In genomic region chr16:15886078-15886477, GRCh38 we compare ENCODE assay signal across 12 cellular contexts. TPM values are rescaled to one million over a fixed set of nuclear protein-coding genes. Genes with fewer than 3 reads are reported as not detected.
DNase-seq lines count a peak whose midpoint lies in the region; ATAC-seq and TF ChIP-seq lines count a peak whose summit lies in the region.
"Had no signal": no experiment of that assay in that cellular context is flagged by ENCODE, and none has a peak within 500 bp of the region (broad histone marks: within the 10 kb centered on the region; RNA-seq: fewer than 3 reads in every experiment).

No MANE protein-coding gene starts in this region.

- H3K4me1 ChIP-seq in BLaER1 (peaks cover 34% of the 10 kb centered on the region), DND-41 (ENCODE audit: insufficient read depth, low read length) (peaks cover 29% of the 10 kb centered on the region), BE2C (peaks cover 8% of the 10 kb centered on the region)

- H4K20me1 ChIP-seq in BLaER1: peaks cover 31% of the 10 kb centered on the region
- peaks cover 10% of the 10 kb centered on the region; the same call in 1 of the 2 replicates for H4K20me1 ChIP-seq in DND-41 (ENCODE audit: insufficient read depth, low read length)

- H3K4me3 Mint-ChIP-seq in activated T-helper 1 cell treated with anti-CD3 and anti-CD28 coated beads, Interleukin-12 subunit alpha, Interleukin-12 subunit beta, Interleukin-2, Interleukin-4 antibody, amounts not matched to agents 30 ng/mL and 10 ng/mL and 1 ng/mL, durations not matched to agents 14 hours and 24 hours and 36 hours: peak overlapping the region; percentile 63
- peak overlapping the region in 7 of 8 donors; percentile 2 to 98 (median 32) for H3K4me3 Mint-ChIP-seq in naive B cell

- no peak overlapping the region for H3K27ac Mint-ChIP-seq in activated T-helper 1 cell treated with anti-CD3 and anti-CD28 coated beads, Interleukin-12 subunit alpha, Interleukin-12 subunit beta, Interleukin-2, Interleukin-4 antibody, amounts not matched to agents 30 ng/mL and 10 ng/mL and 1 ng/mL, durations not matched to agents 14 hours and 24 hours and 36 hours
- no peak overlapping the region for H3K27ac Mint-ChIP-seq in naive B cell

- TF ChIP-seq CTCF in DND-41 (IDR thresholded peaks at IDR 0.05; ENCODE audit: borderline replicate concordance, extremely low read depth, low read length, poor library complexity, severe bottlenecking) (no peak), BE2C (IDR thresholded peaks at IDR 0.05; ENCODE audit: low read depth, low read length) (no peak)

- peak overlapping the region; percentile 91; the same call in 1 of the 2 replicates for H3K4me2 ChIP-seq in BLaER1
- peak overlapping the region; percentile 30 for H3K4me2 ChIP-seq in DND-41 (ENCODE audit: insufficient read depth, low read length)

- no peak overlapping the region for H3K4me3 ChIP-seq in BLaER1
- no peak overlapping the region for H3K4me3 ChIP-seq in DND-41 (ENCODE audit: low read depth in 1 of 2, low read length in 2 of 2)
- no peak overlapping the region for H3K4me3 ChIP-seq in BE2C (ENCODE audit: low read depth, low read length)

- H3K9me3 Mint-ChIP-seq in activated T-helper 1 cell treated with anti-CD3 and anti-CD28 coated beads, Interleukin-12 subunit alpha, Interleukin-12 subunit beta, Interleukin-2, Interleukin-4 antibody, amounts not matched to agents 30 ng/mL and 10 ng/mL and 1 ng/mL, durations not matched to agents 14 hours and 24 hours and 36 hours: no peaks in the 10 kb centered on the region
- no peaks in the 10 kb centered on the region for H3K9me3 Mint-ChIP-seq in naive B cell

- H3K9ac ChIP-seq in BLaER1 (no peak overlapping the region), DND-41 (ENCODE audit: low read depth, low read length) (no peak overlapping the region)

- H3K27me3 ChIP-seq in BLaER1 (no peaks in the 10 kb centered on the region), DND-41 (ENCODE audit: insufficient read depth, low read length, poor library complexity) (no peaks in the 10 kb centered on the region), BE2C (no peaks in the 10 kb centered on the region)

- H3K27me3 Mint-ChIP-seq in activated T-helper 1 cell treated with anti-CD3 and anti-CD28 coated beads, Interleukin-12 subunit alpha, Interleukin-12 subunit beta, Interleukin-2, Interleukin-4 antibody, amounts not matched to agents 30 ng/mL and 10 ng/mL and 1 ng/mL, durations not matched to agents 14 hours and 24 hours and 36 hours (ENCODE audit: insufficient read depth): no peaks in the 10 kb centered on the region
- no peaks in the 10 kb centered on the region for H3K27me3 Mint-ChIP-seq in naive B cell

- intact Hi-C loops in activated T-helper 1 cell treated with anti-CD3 and anti-CD28 coated beads, Interleukin-12 subunit alpha, Interleukin-12 subunit beta, Interleukin-2, Interleukin-4 antibody, amounts not matched to agents 30 ng/mL and 10 ng/mL and 1 ng/mL, durations not matched to agents 14 hours and 24 hours and 36 hours (cut with micrococcal nuclease): loop anchor here (5.0 kb wide), 2 partner anchors 176 to 244 kb away; partner anchors contain the start of gene MARF1

- H2AFZ ChIP-seq in DND-41 (ENCODE audit: low read depth, low read length): no peak overlapping the region

- peaks cover 20% of the 10 kb centered on the region for H3K36me3 Mint-ChIP-seq in activated T-helper 1 cell treated with anti-CD3 and anti-CD28 coated beads, Interleukin-12 subunit alpha, Interleukin-12 subunit beta, Interleukin-2, Interleukin-4 antibody, amounts not matched to agents 30 ng/mL and 10 ng/mL and 1 ng/mL, durations not matched to agents 14 hours and 24 hours and 36 hours (ENCODE audit: low read depth)
- no peaks in the 10 kb centered on the region for H3K36me3 Mint-ChIP-seq in naive B cell

- H3K36me3 ChIP-seq in BLaER1 (peaks cover 36% of the 10 kb centered on the region), DND-41 (ENCODE audit: insufficient read depth, low read length) (peaks cover 30% of the 10 kb centered on the region), BE2C (peaks cover 24% of the 10 kb centered on the region)

- H3K27ac ChIP-seq in BLaER1 (no peak overlapping the region), DND-41 (ENCODE audit: low read length) (no peak overlapping the region)

- DNase-seq in DND-41 (no peak), naive B cell (no peak), BE2C (no peak), HuH-7 (ENCODE audit: low spot score) (no peak), kidney tubule cell (ENCODE audit: low spot score) (no peak)
- DNase-seq in activated T-helper 1 cell treated with anti-CD3 and anti-CD28 coated beads, Interleukin-12 subunit alpha, Interleukin-12 subunit beta, Interleukin-2, Interleukin-4 antibody, amounts not matched to agents 30 ng/mL and 10 ng/mL and 1 ng/mL, durations not matched to agents 14 hours and 24 hours and 36 hours (ENCODE audit: low spot score): no peak
- DNase-seq: GOT3; KG1; NCI-H1694; NCI-H524; stimulated activated CD4-positive, alpha-beta T cell treated with anti-CD3 and anti-CD28 coated beads, Interleukin-2, amount 100 ng/mL, for 24 hours had no signal

- H3K79me2 ChIP-seq in DND-41 (ENCODE audit: insufficient read depth, low read length): peaks cover 59% of the 10 kb centered on the region

- ATAC-seq in DND-41 (ENCODE audit: insufficient read depth, low read depth) (no peak), naive B cell (ENCODE audit: low read depth in 2 of 2) (no peak)

- H3K9me3 ChIP-seq in BLaER1 (no peaks in the 10 kb centered on the region), DND-41 (ENCODE audit: insufficient read depth, low read length, severe bottlenecking) (no peaks in the 10 kb centered on the region), BE2C (no peaks in the 10 kb centered on the region)

- peaks cover 33% of the 10 kb centered on the region for H3K4me1 Mint-ChIP-seq in activated T-helper 1 cell treated with anti-CD3 and anti-CD28 coated beads, Interleukin-12 subunit alpha, Interleukin-12 subunit beta, Interleukin-2, Interleukin-4 antibody, amounts not matched to agents 30 ng/mL and 10 ng/mL and 1 ng/mL, durations not matched to agents 14 hours and 24 hours and 36 hours (ENCODE audit: low read depth)
- H3K4me1 Mint-ChIP-seq in naive B cell: peaks cover 26 to 42% (median 26%) of the 10 kb centered on the region in 3 donors

RNA-seq across cellular contexts. Expression of gene CEP20, which starts 2.3 kb away (rescaled TPM):
- total RNA-seq in activated T-helper 1 cell treated with anti-CD3 and anti-CD28 coated beads, Interleukin-12 subunit alpha, Interleukin-12 subunit beta, Interleukin-2, Interleukin-4 antibody, amounts not matched to agents 30 ng/mL and 10 ng/mL and 1 ng/mL, durations not matched to agents 14 hours and 24 hours and 36 hours: 36.7 and 50.2 TPM in 2 replicates
- polyA plus RNA-seq in naive B cell (ENCODE audit: low read depth in 6 of 6): 10 to 100 TPM; 33.2 to 52.3 (median 41.9) TPM
- polyA plus RNA-seq in BE2C (2012; ENCODE audit: insufficient read depth, insufficient read length, low read depth): 39.7 TPM

RNA-seq across cellular contexts. Expression of gene MYH11, which starts 29.2 kb away (rescaled TPM):
- not detected in 2 replicates for total RNA-seq in activated T-helper 1 cell treated with anti-CD3 and anti-CD28 coated beads, Interleukin-12 subunit alpha, Interleukin-12 subunit beta, Interleukin-2, Interleukin-4 antibody, amounts not matched to agents 30 ng/mL and 10 ng/mL and 1 ng/mL, durations not matched to agents 14 hours and 24 hours and 36 hours
- 1 to 10 TPM in 1 of 6 donors, under 1 TPM in 5; 0.22 to 3.2 (median 0.49) TPM for polyA plus RNA-seq in naive B cell (ENCODE audit: low read depth in 6 of 6)
- 1.1 TPM for polyA plus RNA-seq in BE2C (2012; ENCODE audit: insufficient read depth, insufficient read length, low read depth)
